Comparison of ENCODE assay signal across 8 cellular contexts in the genomic region with DNA sequence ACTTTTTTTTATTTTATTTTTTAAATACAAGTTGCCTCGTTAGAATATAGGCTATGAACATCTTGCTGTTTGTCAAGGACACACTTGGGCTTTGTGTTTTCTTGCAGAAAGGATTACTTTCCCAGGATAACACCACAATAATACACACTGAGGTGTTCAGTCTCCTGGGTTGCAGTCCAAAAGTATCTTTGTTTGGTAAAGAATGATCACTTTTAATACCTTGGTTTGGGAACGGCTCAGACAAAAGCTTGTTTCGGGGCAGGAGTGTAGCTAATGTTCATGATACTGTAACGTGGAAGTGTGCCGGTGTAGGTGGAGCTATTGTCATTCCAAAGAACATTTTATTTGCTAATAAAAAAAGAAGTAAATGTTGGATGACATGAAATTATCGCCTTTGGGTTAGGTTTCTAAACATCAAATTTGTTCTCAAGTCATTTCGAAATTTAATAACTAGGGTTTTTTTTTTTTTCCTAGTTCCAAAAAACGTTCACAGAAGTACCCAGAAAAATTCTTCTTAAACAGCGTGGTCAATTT. TPM values are rescaled to one million over a fixed set of nuclear protein-coding genes. Genes with fewer than 3 reads are reported as not detected.
A peak's percentile ranks its signal among the peaks of the same experiment; 100 is the strongest.
DNase-seq lines count a peak whose midpoint lies in the region; ATAC-seq, FAIRE-seq and TF ChIP-seq lines count a peak whose summit lies in the region.

No MANE protein-coding gene starts in this region.

- H3K4me2 ChIP-seq in PC-9, result peak overlapping the region; percentile 98

- CTCF ChIA-PET in PC-9 (lab: Charles Lee), result interaction anchor here (0.6 to 1.0 kb wide), 3 partner anchors 8 to 52 kb away, joined by 3 to 5 read pairs (median 5); no protein-coding TSS in a partner anchor

- peak overlapping the region; percentile 77 for H3K27ac ChIP-seq in PC-9
- H3K27ac ChIP-seq in pancreas, result peak overlapping the region in 2 of 4 donors; percentile 91 to 92

- H2AFZ ChIP-seq in PC-9, result no peak overlapping the region

- peaks cover 67% of the 10 kb centered on the region for H3K79me2 ChIP-seq in PC-9 (ENCODE audit: low read depth)

- H3K9me3 ChIP-seq in ES-I3 (ENCODE audit: control insufficient read depth, insufficient read depth, low read length) (no peaks in the 10 kb centered on the region), PC-9 (ENCODE audit: insufficient read depth, low read depth) (no peaks in the 10 kb centered on the region), pancreas (no peaks in the 10 kb centered on the region)

- H3K9ac ChIP-seq in ES-I3 (ENCODE audit: low read depth, low read length), result peak overlapping the region; percentile 95

- POLR2A ChIA-PET in PC-9 (lab: Charles Lee; ENCODE audit: unreplicated experiment), result interaction anchor here (0.5 to 0.7 kb wide), 3 partner anchors 116 to 423 kb away, joined by 3 to 22 read pairs (median 5); no protein-coding TSS in a partner anchor

- H3K4me3 ChIP-seq in PC-9, result peak overlapping the region; percentile 92
- H3K4me3 ChIP-seq in epithelial cell of proximal tubule (ENCODE audit: low read depth, low read length), result peak overlapping the region; percentile 97
- H3K4me3 ChIP-seq in pancreas, result peak overlapping the region; percentile 82 to 100 (median 92)

- FAIRE-seq in pancreas (lab: Jason Lieb, UNC), result no peak

- ATAC-seq in pancreas (no peak), GM18858 (IDR thresholded peaks at IDR 0.05; ENCODE audit: unreplicated experiment) (no peak), GM18502 (IDR thresholded peaks at IDR 0.05; ENCODE audit: poor library complexity, unreplicated experiment) (no peak), HG03520 (IDR thresholded peaks at IDR 0.05; ENCODE audit: unreplicated experiment) (no peak)

- H3K27me3 ChIP-seq in PC-9 (ENCODE audit: insufficient read depth, low read depth) (no peaks in the 10 kb centered on the region), pancreas (no peaks in the 10 kb centered on the region)

- no peak for DNase-seq in PC-9
- DNase-seq in epithelial cell of proximal tubule (ENCODE audit: low read depth), result no peak
- no peak for DNase-seq in pancreas
- DNase-seq in DMS 273 (lab: John Stamatoyannopoulos, UW; ENCODE audit: unreplicated experiment), result no peak

- peaks cover 56% of the 10 kb centered on the region for H4K20me1 ChIP-seq in PC-9 (ENCODE audit: insufficient read depth)

- BruUV-seq in PC-9 (replicated peaks; lab: Mats Ljungman, UMichigan), result TSS peak; percentile 48

- intact Hi-C loops in PC-9 (cut with micrococcal nuclease; ENCODE audit: unreplicated experiment) (loop anchor here (2.0 kb wide), 2 partner anchors 71 to 91 kb away; no protein-coding TSS in a partner anchor), pancreas (cut with DNase I) (loop anchor here in 1 of 3 donors (10.0 kb wide), 1 partner anchor 111 kb away; no protein-coding TSS in a partner anchor)

- 5% methylated on average over 9 of the region's 9 CpGs for WGBS in pancreas, 2 donors

- no peaks in the 10 kb centered on the region for H3K9me2 ChIP-seq in PC-9 (ENCODE audit: insufficient read depth)

- H3K4me1 ChIP-seq in ES-I3 (ENCODE audit: insufficient read depth, low read length), result peaks cover 9% of the 10 kb centered on the region
- peaks cover 45% of the 10 kb centered on the region for H3K4me1 ChIP-seq in PC-9 (replicated peaks; ENCODE audit: insufficient read depth)
- H3K4me1 ChIP-seq in pancreas, result peaks cover 40 to 48% (median 47%) of the 10 kb centered on the region in 3 donors

- H3F3A ChIP-seq in PC-9 (ENCODE audit: insufficient read depth, low read depth), result peaks cover 44% of the 10 kb centered on the region

- H3K36me3 ChIP-seq in ES-I3 (ENCODE audit: insufficient read depth, low read length) (peaks cover 11% of the 10 kb centered on the region), PC-9 (ENCODE audit: low read depth) (peaks cover 41% of the 10 kb centered on the region), pancreas (no peaks in the 10 kb centered on the region)

- TF ChIP-seq CTCF in PC-9 (conservative IDR thresholded peaks at IDR 0.05) (no peak), epithelial cell of proximal tubule (conservative IDR thresholded peaks at IDR 0.05; ENCODE audit: low read depth, low read length) (no peak), pancreas (IDR thresholded peaks at IDR 0.05) (no peak)

RNA-seq across cellular contexts. Expression of a gene that starts 1.2 kb away (rescaled TPM):
- total RNA-seq in PC-9 (2021), result 315 and 459 TPM in 2 replicates
- 310 and 417 TPM in 2 replicates for total RNA-seq in epithelial cell of proximal tubule
- 100 to 1,000 TPM; 128 to 195 (median 135) TPM for total RNA-seq in pancreas
- polyA plus RNA-seq in pancreas, result 100 to 1,000 TPM in 1 of 2 donors, 10 to 100 TPM in 1; 73.0 to 107 TPM

RNA-seq across cellular contexts. Expression of a gene that starts 34.5 kb away (rescaled TPM):
- total RNA-seq in PC-9 (2021) (1.8 and 3.5 TPM in 2 replicates), epithelial cell of proximal tubule (1.4 and 2.7 TPM in 2 replicates), pancreas (10 to 100 TPM in 1 of 6 donors, 1 to 10 TPM in 4, under 1 TPM in 1; 0.65 to 14.3 (median 2.7) TPM)
- 10 to 100 TPM in 1 of 2 donors, 1 to 10 TPM in 1; 4.6 to 17.5 TPM for polyA plus RNA-seq in pancreas
